26 cellular contexts compared by ENCODE assay signal in genomic region chr9:108095496-108095895, GRCh38.
"Had no signal": no experiment of that assay in that cellular context is flagged by ENCODE, and none has a peak within 500 bp of the region (broad histone marks: within the 10 kb centered on the region; RNA-seq: fewer than 3 reads in every experiment).

No MANE protein-coding gene starts in this region.

- H3K27ac Mint-ChIP-seq: activated CD4-positive, alpha-beta memory T cell treated with anti-CD3 and anti-CD28 coated beads, Interleukin-2, amount 10 ng/mL, durations not matched to agents 7 days and 5 days; activated CD4-positive, alpha-beta T cell treated with anti-CD3 and anti-CD28 coated beads, Interleukin-2, amount 10 ng/mL, durations not matched to agents 7 days and 5 days; activated naive CD4-positive, alpha-beta T cell treated with anti-CD3 and anti-CD28 coated beads for 36 hours; activated naive CD8-positive, alpha-beta T cell; activated T-helper 17 cell treated with anti-CD3 and anti-CD28 coated beads, Interleukin-2, amount 50 U/mL, for 72 hours; brain; T-cell had no signal

- H3K4me3 Mint-ChIP-seq: activated CD4-positive, alpha-beta memory T cell treated with anti-CD3 and anti-CD28 coated beads, Interleukin-2, amount 10 ng/mL, durations not matched to agents 7 days and 5 days; activated CD4-positive, alpha-beta T cell treated with anti-CD3 and anti-CD28 coated beads, Interleukin-2, amount 10 ng/mL, durations not matched to agents 7 days and 5 days; activated naive CD4-positive, alpha-beta T cell treated with anti-CD3 and anti-CD28 coated beads for 36 hours; activated naive CD8-positive, alpha-beta T cell; activated T-helper 17 cell treated with anti-CD3 and anti-CD28 coated beads, Interleukin-2, amount 50 U/mL, for 72 hours; brain; T-cell had no signal

- H3K4me3 ChIP-seq: cardiac muscle cell had no signal

- H3K36me3 Mint-ChIP-seq: activated naive CD8-positive, alpha-beta T cell; brain; T-cell had no signal

- H3K4me1 Mint-ChIP-seq: activated CD4-positive, alpha-beta memory T cell treated with anti-CD3 and anti-CD28 coated beads, Interleukin-2, amount 10 ng/mL, durations not matched to agents 7 days and 5 days; activated CD4-positive, alpha-beta T cell treated with anti-CD3 and anti-CD28 coated beads, Interleukin-2, amount 10 ng/mL, durations not matched to agents 7 days and 5 days; activated T-helper 17 cell treated with anti-CD3 and anti-CD28 coated beads, Interleukin-2, amount 50 U/mL, for 72 hours; T-cell had no signal

- DNase-seq: activated CD4-positive, alpha-beta memory T cell treated with anti-CD3 and anti-CD28 coated beads, Interleukin-2, amount 10 ng/mL, durations not matched to agents 7 days and 5 days; activated CD4-positive, alpha-beta T cell treated with anti-CD3 and anti-CD28 coated beads, Interleukin-2, amount 10 ng/mL, durations not matched to agents 7 days and 5 days; activated CD4-positive, CD25-positive, alpha-beta regulatory T cell; activated gamma-delta T cell; activated naive CD4-positive, alpha-beta T cell treated with anti-CD3 and anti-CD28 coated beads for 36 hours; activated T-cell treated with anti-CD3 and anti-CD28 coated beads for 4 hours; activated T-cell treated with anti-CD3 and anti-CD28 coated beads, Interleukin-2, amount 50 U/mL, for 48 hours; amygdala; KG1; NCI-H1092; NCI-H1436 treated with DMSO at 0.1 percent for 48 hours; NCI-H187; NCI-H2081; NCI-H510A treated with DMSO at 0.1 percent for 48 hours; NCI-H69; NK-92 treated with Interleukin-12 subunit alpha and Interleukin-12 subunit beta, amount 100 ng/mL, for 24 hours; SIG-M5; T-cell; T-helper 2 cell; T1000 had no signal

- H3K27ac ChIP-seq: cardiac muscle cell had no signal

- H3K27me3 Mint-ChIP-seq: activated CD4-positive, alpha-beta memory T cell treated with anti-CD3 and anti-CD28 coated beads, Interleukin-2, amount 10 ng/mL, durations not matched to agents 7 days and 5 days; activated CD4-positive, alpha-beta T cell treated with anti-CD3 and anti-CD28 coated beads, Interleukin-2, amount 10 ng/mL, durations not matched to agents 7 days and 5 days; activated naive CD8-positive, alpha-beta T cell; activated T-helper 17 cell treated with anti-CD3 and anti-CD28 coated beads, Interleukin-2, amount 50 U/mL, for 72 hours had no signal

- H3K9me3 Mint-ChIP-seq: activated CD4-positive, alpha-beta memory T cell treated with anti-CD3 and anti-CD28 coated beads, Interleukin-2, amount 10 ng/mL, durations not matched to agents 7 days and 5 days; activated CD4-positive, alpha-beta T cell treated with anti-CD3 and anti-CD28 coated beads, Interleukin-2, amount 10 ng/mL, durations not matched to agents 7 days and 5 days had no signal

- ATAC-seq: activated T-helper 17 cell treated with anti-CD3 and anti-CD28 coated beads, Interleukin-2, amount 50 U/mL, for 72 hours; T-cell had no signal

- FAIRE-seq: astrocyte, TTC549 had no signal

- H3K36me3 ChIP-seq: cardiac muscle cell had no signal

- H3K27me3 ChIP-seq: cardiac muscle cell had no signal
